ENCODE assay signal across 14 cellular contexts in the genomic region with DNA sequence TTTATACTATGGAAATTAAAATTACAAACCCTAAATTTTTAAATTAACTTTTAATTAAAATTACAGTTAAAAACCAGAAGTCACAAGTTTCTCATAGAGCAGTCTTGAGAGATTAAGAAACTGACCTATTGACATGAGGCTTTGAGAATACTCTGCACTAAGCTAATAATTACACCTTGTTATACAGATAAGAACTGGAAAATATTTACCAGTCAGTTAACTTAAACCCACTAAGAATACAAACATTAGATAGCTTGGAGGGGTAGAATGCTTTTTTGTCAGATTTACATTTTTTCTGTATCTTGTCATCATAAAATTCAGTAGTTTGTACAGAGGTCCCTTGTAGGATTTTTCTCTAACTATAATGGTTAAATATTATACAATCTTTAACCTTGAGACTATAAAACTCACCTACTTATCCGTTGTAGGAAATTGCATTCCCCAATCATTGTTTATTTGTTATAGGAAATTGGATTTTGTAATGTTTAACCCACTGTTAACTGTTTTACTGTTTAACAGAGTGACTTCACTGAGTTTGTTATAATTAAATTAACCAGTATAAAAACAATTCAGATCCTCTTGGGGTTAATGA.
A peak's percentile ranks its signal among the peaks of the same experiment; 100 is the strongest.
DNase-seq lines count a peak whose midpoint lies in the region; FAIRE-seq and TF ChIP-seq lines count a peak whose summit lies in the region.
"Had no signal": no experiment of that assay in that cellular context is flagged by ENCODE, and none has a peak within 500 bp of the region (broad histone marks: within the 10 kb centered on the region; RNA-seq: fewer than 3 reads in every experiment).

No MANE protein-coding gene starts in this region.

- H3K9ac ChIP-seq in endodermal cell (ENCODE audit: extremely low read depth, low read length, poor library complexity, severe bottlenecking), result peak overlapping the region; percentile 18

- no peaks in the 10 kb centered on the region for H3K9me3 Mint-ChIP-seq in endodermal cell
- H3K9me3 Mint-ChIP-seq: H9 had no signal

- DNase-seq in HT-29 (ENCODE audit: low spot score), result peak; percentile 33
- DNase-seq in endodermal cell, result no peak
- peak; percentile 54 for DNase-seq in left kidney (ENCODE audit: low read depth, low spot score)
- peak; percentile 49 for DNase-seq in small intestine
- DNase-seq in NCI-H2107 (lab: John Stamatoyannopoulos, UW), result no peak
- no peak for DNase-seq in COLO668 (lab: John Stamatoyannopoulos, UW; ENCODE audit: unreplicated experiment)
- no peak for DNase-seq in right atrium auricular region (ENCODE audit: low spot score)
- DNase-seq: H9, NCI-H1048, NCI-H1436 treated with DMSO at 0.1 percent for 48 hours, NCI-H2227 treated with DMSO at 0.1 percent for 48 hours, NCI-H524 had no signal

- H3K9me3 ChIP-seq in endodermal cell (ENCODE audit: control insufficient read depth, low read length) (peaks cover 8% of the 10 kb centered on the region), small intestine (ENCODE audit: control insufficient read depth, low read depth) (no peaks in the 10 kb centered on the region), right atrium auricular region (no peaks in the 10 kb centered on the region)

- H3K4me3 ChIP-seq in endodermal cell (ENCODE audit: low read length) (no peak overlapping the region), small intestine (ENCODE audit: low read depth in 1 of 2, low read length in 2 of 2) (no peak overlapping the region), right atrium auricular region (no peak overlapping the region)
- H3K4me3 ChIP-seq: SK-N-MC had no signal

- H3K27me3 ChIP-seq in endodermal cell (ENCODE audit: control insufficient read depth, insufficient read depth, low read length, poor library complexity, severe bottlenecking), result peaks cover 85% of the 10 kb centered on the region
- H3K27me3 ChIP-seq in small intestine (ENCODE audit: control insufficient read depth in 2 of 2, insufficient read depth in 2 of 2, low read length in 2 of 2), result peaks cover 0 to 3% of the 10 kb centered on the region in 2 donors
- H3K27me3 ChIP-seq in right atrium auricular region, result no peaks in the 10 kb centered on the region

- no peak for FAIRE-seq in small intestine (lab: Jason Lieb, UNC)
- FAIRE-seq: GM19239 had no signal

- peaks cover 58% of the 10 kb centered on the region for H3K27me3 Mint-ChIP-seq in endodermal cell (ENCODE audit: insufficient read depth)

- H3K36me3 ChIP-seq in endodermal cell (ENCODE audit: control insufficient read depth, insufficient read depth, low read length), result no peaks in the 10 kb centered on the region
- H3K36me3 ChIP-seq in small intestine (ENCODE audit: control insufficient read depth in 2 of 2, insufficient read depth in 2 of 2, low read length in 2 of 2), result no peaks in the 10 kb centered on the region
- H3K36me3 ChIP-seq in right atrium auricular region, result no peaks in the 10 kb centered on the region

- peak overlapping the region; percentile 12 for H3K4me3 Mint-ChIP-seq in endodermal cell
- H3K4me3 Mint-ChIP-seq: H9 had no signal

- no peaks in the 10 kb centered on the region for H3K36me3 Mint-ChIP-seq in endodermal cell (ENCODE audit: low read depth)

- no CpG with 5 or more reads among the region's 1 CpG for WGBS in endodermal cell (ENCODE audit: insufficient coverage in 1 of 2, insufficient read length in 1 of 2), 2 experiments
- WGBS in small intestine, 3 donors, result 5 to 10% (median 6%) methylated on average over 1 of the region's 1 CpG

- no peak overlapping the region for H3K27ac ChIP-seq in endodermal cell (ENCODE audit: low read depth, low read length)
- no peak overlapping the region for H3K27ac ChIP-seq in small intestine (ENCODE audit: low read depth in 1 of 2, low read length in 1 of 2)
- H3K27ac ChIP-seq in right atrium auricular region, result no peak overlapping the region
- H3K27ac ChIP-seq: SK-N-MC had no signal

- H3K4me1 Mint-ChIP-seq in endodermal cell, result peaks cover 17% of the 10 kb centered on the region
- H3K4me1 Mint-ChIP-seq: H9 had no signal

- TF ChIP-seq CTCF in endodermal cell (conservative IDR thresholded peaks at IDR 0.05), result no peak
- no peak for TF ChIP-seq CTCF in right atrium auricular region (IDR thresholded peaks at IDR 0.05)

- H3K4me1 ChIP-seq in endodermal cell (ENCODE audit: control insufficient read depth, insufficient read depth, low read length), result no peaks in the 10 kb centered on the region
- peaks cover 3 to 7% of the 10 kb centered on the region in 2 donors for H3K4me1 ChIP-seq in small intestine (ENCODE audit: control insufficient read depth in 2 of 2, insufficient read depth in 1 of 2, low read depth in 1 of 2, low read length in 1 of 2)
- no peaks in the 10 kb centered on the region for H3K4me1 ChIP-seq in right atrium auricular region

- no peak overlapping the region for H3K27ac Mint-ChIP-seq in endodermal cell
- H3K27ac Mint-ChIP-seq: H9 had no signal

Comparison
In these comparisons a context has a peak if more than half of its experiments do, and no peak if none do; other contexts are left out.
1. DNase-seq: peak in HT-29 (single experiment), left kidney (single experiment) and small intestine (single experiment); none in endodermal cell (single experiment), NCI-H2107 (single experiment), COLO668 (single experiment) and right atrium auricular region (single experiment).